ENCODE assay signal across 8 cellular contexts in genomic region chr12:57241556-57242310, GRCh38. TPM values are rescaled to one million over a fixed set of nuclear protein-coding genes. Genes with fewer than 3 reads are reported as not detected.
DNase-seq lines count a peak whose midpoint lies in the region; ATAC-seq, FAIRE-seq and TF ChIP-seq lines count a peak whose summit lies in the region.

No MANE protein-coding gene starts in this region.

- peaks cover 35% of the 10 kb centered on the region for H3F3A ChIP-seq in SU-DHL-6 (ENCODE audit: insufficient read depth)

- no peak overlapping the region for H2AFZ ChIP-seq in SU-DHL-6 (ENCODE audit: low read depth, low read length, severe bottlenecking)

- TF ChIP-seq RAD21 in A549 (conservative IDR thresholded peaks at IDR 0.05 in 1 of 2, IDR thresholded peaks at IDR 0.05 in 1 of 2): no peak

- H3K4me1 ChIP-seq in A549 (peaks cover 31% of the 10 kb centered on the region; the same call in 2 of the 3 replicates), iPS-15b (ENCODE audit: control insufficient read depth, insufficient read depth, low read length) (peaks cover 19% of the 10 kb centered on the region)

- no peak for TF ChIP-seq EP300 in A549 (IDR thresholded peaks at IDR 0.05)

- no peak for FAIRE-seq in A549 (lab: Jason Lieb, UNC)

- no peaks in the 10 kb centered on the region for H3K79me2 ChIP-seq in SU-DHL-6 (ENCODE audit: insufficient read depth, low read length)

- POLR2A ChIA-PET in A549 (lab: Yijun Ruan, JAX): interaction anchor here (1.6 to 1.9 kb wide), 2 partner anchors 12 to 28 kb away, joined by 6 to 12 read pairs; partner anchors contain the start of gene SHMT2

- CTCF ChIA-PET in A549 (lab: Yijun Ruan, JAX): interaction anchor here (0.9 to 26.5 kb wide), 21 partner anchors 10 to 342 kb away, joined by 3 to 615 read pairs (median 13); partner anchors contain the start of genes GLI1, INHBE, NXPH4 and SHMT2

- H3K4me3 ChIP-seq in A549: no peak overlapping the region; the same call in 2 of the 3 replicates
- H3K4me3 ChIP-seq in SU-DHL-6 (ENCODE audit: insufficient read depth, low read length, poor library complexity, severe bottlenecking): peak overlapping the region; percentile 70
- H3K4me3 ChIP-seq in iPS-15b (ENCODE audit: low read depth, low read length): peak overlapping the region; percentile 49

- no peaks in the 10 kb centered on the region; the same call in 1 of the 2 replicates for H4K20me1 ChIP-seq in SU-DHL-6 (ENCODE audit: low read depth, low read length)

- H3K27ac ChIP-seq in A549 (no peak overlapping the region), SU-DHL-6 (ENCODE audit: low read depth, low read length) (peak overlapping the region; percentile 88)

- H3K4me2 ChIP-seq in A549: peak overlapping the region; percentile 98
- peak overlapping the region; percentile 88 for H3K4me2 ChIP-seq in SU-DHL-6 (ENCODE audit: low read depth, low read length, poor library complexity, severe bottlenecking)

- ATAC-seq in A549: no peak
- ATAC-seq in GM21717 (IDR thresholded peaks at IDR 0.05; ENCODE audit: unreplicated experiment): no peak
- ATAC-seq in HG03565 (IDR thresholded peaks at IDR 0.05; ENCODE audit: unreplicated experiment): no peak

- H3K9me2 ChIP-seq in SU-DHL-6 (replicated peaks; ENCODE audit: insufficient read depth, low read length): no peaks in the 10 kb centered on the region

- no peak for TF ChIP-seq CTCF in A549 (IDR thresholded peaks at IDR 0.05)
- no peak for TF ChIP-seq CTCF in SU-DHL-6 (IDR thresholded peaks at IDR 0.05; ENCODE audit: insufficient read depth, low read length, poor library complexity, severe bottlenecking)

- 66% methylated on average over 37 of the region's 37 CpGs for WGBS in A549 (ENCODE audit: missing lambda C conversion rate)

- H3K36me3 ChIP-seq in SU-DHL-6 (ENCODE audit: low read length): no peaks in the 10 kb centered on the region
- H3K36me3 ChIP-seq in iPS-15b (ENCODE audit: control insufficient read depth, insufficient read depth, low read length): no peaks in the 10 kb centered on the region

- H3K9ac ChIP-seq in SU-DHL-6 (ENCODE audit: low read length): peak overlapping the region; percentile 92
- no peak overlapping the region for H3K9ac ChIP-seq in iPS-15b (ENCODE audit: low read depth, low read length)

- TF ChIP-seq POLR2A in A549 (IDR thresholded peaks at IDR 0.05; ENCODE audit: low read length): no peak

- DNase-seq in A549 (ENCODE audit: low read depth in 1 of 2, low spot score in 1 of 2) (no peak), COLO668 (lab: John Stamatoyannopoulos, UW; ENCODE audit: unreplicated experiment) (peak; percentile 26), OCI-M1 (lab: John Stamatoyannopoulos, UW) (no peak)
- DNase-seq in effector CD8-positive, alpha-beta T cell (lab: John Stamatoyannopoulos, UW): no peak

- H3K27me3 ChIP-seq in SU-DHL-6 (ENCODE audit: low read length): no peaks in the 10 kb centered on the region
- H3K27me3 ChIP-seq in iPS-15b (ENCODE audit: control insufficient read depth, insufficient read depth, low read length): peaks cover 67% of the 10 kb centered on the region

- no peaks in the 10 kb centered on the region for H3K9me3 ChIP-seq in A549
- no peaks in the 10 kb centered on the region for H3K9me3 ChIP-seq in SU-DHL-6 (ENCODE audit: insufficient read depth, low read length)
- H3K9me3 ChIP-seq in iPS-15b (ENCODE audit: control insufficient read depth, insufficient read depth, low read length): no peaks in the 10 kb centered on the region

TF ChIP-seq in A549, 52 proteins besides CTCF, POLR2A, EP300 and RAD21:
- TF ChIP-seq HDAC2 (IDR thresholded peaks at IDR 0.05): no peak
- no peak for TF ChIP-seq CBX2 (IDR thresholded peaks at IDR 0.05; ENCODE audit: borderline replicate concordance, low read depth)
- TF ChIP-seq, protein P1, sequence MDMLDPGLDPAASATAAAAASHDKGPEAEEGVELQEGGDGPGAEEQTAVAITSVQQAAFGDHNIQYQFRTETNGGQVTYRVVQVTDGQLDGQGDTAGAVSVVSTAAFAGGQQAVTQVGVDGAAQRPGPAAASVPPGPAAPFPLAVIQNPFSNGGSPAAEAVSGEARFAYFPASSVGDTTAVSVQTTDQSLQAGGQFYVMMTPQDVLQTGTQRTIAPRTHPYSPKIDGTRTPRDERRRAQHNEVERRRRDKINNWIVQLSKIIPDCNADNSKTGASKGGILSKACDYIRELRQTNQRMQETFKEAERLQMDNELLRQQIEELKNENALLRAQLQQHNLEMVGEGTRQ (IDR thresholded peaks at IDR 0.05): 0 out of 2 replicates have a peak, but pooled peaks have one; percentile 12

RNA-seq across cellular contexts. Expression of gene STAC3, which starts 9.3 kb away (rescaled TPM):
- polyA plus RNA-seq in A549 (2011; rRNA removed) (0.40 and 0.62 TPM in 2 replicates), A549 (2017; fragmentation: RNase III; extraction: RNeasy Plus Mini Kit Qiagen cat#74134 plus additional on column Dnase treatment) (0.43 to 0.59 TPM (median 0.54 TPM) in 3 replicates)
- 0.32 and 0.41 TPM in 2 replicates for polyA plus RNA-seq in A549 (2012; cell fraction: cytosol; rRNA removed)
- 1.8 and 2.2 TPM in 2 replicates for polyA plus RNA-seq in A549 (2012; cell fraction: nucleus; rRNA removed)
- 0.45 and 0.68 TPM in 2 replicates for polyA minus RNA-seq in A549 (2011; rRNA and poly(A)+ RNA removed)

RNA-seq across cellular contexts. Expression of gene SHMT2, which starts 12.2 kb away (rescaled TPM):
- polyA plus RNA-seq in A549 (2011; rRNA removed) (110 and 113 TPM in 2 replicates), A549 (2017; fragmentation: RNase III; extraction: RNeasy Plus Mini Kit Qiagen cat#74134 plus additional on column Dnase treatment) (150 to 166 TPM (median 156 TPM) in 3 replicates)
- polyA plus RNA-seq in A549 (2012; cell fraction: cytosol; rRNA removed): 303 and 306 TPM in 2 replicates
- polyA plus RNA-seq in A549 (2012; cell fraction: nucleus; rRNA removed): 517 and 642 TPM in 2 replicates
- polyA minus RNA-seq in A549 (2011; rRNA and poly(A)+ RNA removed): 161 and 189 TPM in 2 replicates

RNA-seq across cellular contexts. Expression of gene NXPH4, which starts 25.1 kb away (rescaled TPM):
- polyA plus RNA-seq in A549 (2011; rRNA removed) (0.52 and 0.69 TPM in 2 replicates), A549 (2017; fragmentation: RNase III; extraction: RNeasy Plus Mini Kit Qiagen cat#74134 plus additional on column Dnase treatment) (3.3 to 4.5 TPM (median 3.5 TPM) in 3 replicates)
- polyA plus RNA-seq in A549 (2012; cell fraction: cytosol; rRNA removed): 1.9 and 2.9 TPM in 2 replicates
- polyA plus RNA-seq in A549 (2012; cell fraction: nucleus; rRNA removed): 2.4 and 3.2 TPM in 2 replicates
- polyA minus RNA-seq in A549 (2011; rRNA and poly(A)+ RNA removed): 0.95 and 1.5 TPM in 2 replicates
